In the genomic region with DNA sequence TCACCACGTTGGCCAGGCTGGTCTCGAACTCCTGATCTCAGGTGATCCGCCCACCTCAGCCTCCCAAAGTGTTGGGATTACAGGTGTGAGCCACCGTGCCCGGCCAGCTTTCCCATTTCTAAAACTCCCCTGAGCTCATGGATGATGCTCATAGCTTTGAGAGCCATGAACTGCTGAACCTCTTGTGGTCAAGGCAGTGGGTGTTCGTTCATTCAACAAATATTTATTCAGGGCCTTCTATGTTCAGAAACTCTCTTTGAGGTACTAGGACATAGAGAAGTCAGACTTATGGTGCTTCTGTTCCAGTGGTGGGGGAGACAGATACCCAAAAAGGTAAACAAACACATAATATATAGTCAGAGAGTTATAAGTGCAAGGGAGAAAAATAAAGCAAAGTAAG, we compare ENCODE assay signal across 21 cellular contexts. TPM values are rescaled to one million over a fixed set of nuclear protein-coding genes. Genes with fewer than 3 reads are reported as not detected.
"Had no signal": no experiment of that assay in that cellular context is flagged by ENCODE, and none has a peak within 500 bp of the region (broad histone marks: within the 10 kb centered on the region; RNA-seq: fewer than 3 reads in every experiment).

No MANE protein-coding gene starts in this region.

- DNase-seq: activated B cell treated with CpG ODN at 0.5 μM for 24 hours; activated CD4-positive, alpha-beta T cell treated with anti-CD3 and anti-CD28 coated beads, Interleukin-2, amount 10 ng/mL, durations not matched to agents 7 days and 5 days; activated effector memory CD4-positive, alpha-beta T cell treated with Interleukin-2 at 50 U/mL for 16 hours; amniotic stem cell; colonic mucosa; heart right ventricle; left colon; lower lobe of right lung; nucleus accumbens; right cardiac atrium; small intestine; stimulated activated CD4-positive, alpha-beta T cell treated with anti-CD3 and anti-CD28 coated beads, Interleukin-4, amount 100 ng/mL, for 24 hours; stimulated activated naive CD4-positive, alpha-beta T cell; trophoblast cell had no signal

- H3K27me3 ChIP-seq: colonic mucosa had no signal

- H3K36me3 ChIP-seq: colonic mucosa, gastroesophageal sphincter, heart right ventricle, lower lobe of right lung, prostate gland, suprapubic skin had no signal

- H3K4me1 ChIP-seq: prostate gland had no signal

- H3K36me3 Mint-ChIP-seq: activated naive CD4-positive, alpha-beta T cell treated with anti-CD3 and anti-CD28 coated beads, Interleukin-2, amount 50 U/mL, for 24 hours had no signal

- H3K9me3 Mint-ChIP-seq: activated B cell treated with CpG ODN at 0.5 μM for 24 hours; activated CD4-positive, alpha-beta T cell treated with anti-CD3 and anti-CD28 coated beads, Interleukin-2, amount 10 ng/mL, durations not matched to agents 7 days and 5 days; activated naive CD4-positive, alpha-beta T cell treated with anti-CD3 and anti-CD28 coated beads, Interleukin-2, amount 50 U/mL, for 24 hours had no signal

- H3K4me3 ChIP-seq: colonic mucosa, gastroesophageal sphincter, heart right ventricle, lower lobe of right lung, prostate gland, suprapubic skin had no signal

- H3K4me3 Mint-ChIP-seq: activated B cell treated with CpG ODN at 0.5 μM for 24 hours; activated CD4-positive, alpha-beta T cell treated with anti-CD3 and anti-CD28 coated beads, Interleukin-2, amount 10 ng/mL, durations not matched to agents 7 days and 5 days had no signal

- H3K27ac Mint-ChIP-seq: activated CD4-positive, alpha-beta T cell treated with anti-CD3 and anti-CD28 coated beads, Interleukin-2, amount 10 ng/mL, durations not matched to agents 7 days and 5 days; nephron had no signal

- ATAC-seq: gastroesophageal sphincter, heart right ventricle, left colon, lower lobe of right lung, right cardiac atrium had no signal

- H3K27ac ChIP-seq: colonic mucosa, gastroesophageal sphincter, heart right ventricle, lower lobe of right lung, prostate gland, suprapubic skin had no signal

- H3K9me3 ChIP-seq: colonic mucosa, gastroesophageal sphincter, heart right ventricle, lower lobe of right lung, prostate gland, suprapubic skin had no signal

RNA-seq across cellular contexts. Expression of a gene that starts 48.8 kb away (rescaled TPM):
- total RNA-seq: activated B cell treated with CpG ODN at 0.5 μM for 24 hours; activated CD4-positive, alpha-beta T cell treated with anti-CD3 and anti-CD28 coated beads, Interleukin-2, amount 10 ng/mL, durations not matched to agents 7 days and 5 days; activated CD8-positive, alpha-beta memory T cell treated with anti-CD3 and anti-CD28 coated beads for 36 hours; cardiac septum; lower lobe of right lung; right cardiac atrium had no signal
